ENCODE assay signal across 26 cellular contexts in the genomic region with DNA sequence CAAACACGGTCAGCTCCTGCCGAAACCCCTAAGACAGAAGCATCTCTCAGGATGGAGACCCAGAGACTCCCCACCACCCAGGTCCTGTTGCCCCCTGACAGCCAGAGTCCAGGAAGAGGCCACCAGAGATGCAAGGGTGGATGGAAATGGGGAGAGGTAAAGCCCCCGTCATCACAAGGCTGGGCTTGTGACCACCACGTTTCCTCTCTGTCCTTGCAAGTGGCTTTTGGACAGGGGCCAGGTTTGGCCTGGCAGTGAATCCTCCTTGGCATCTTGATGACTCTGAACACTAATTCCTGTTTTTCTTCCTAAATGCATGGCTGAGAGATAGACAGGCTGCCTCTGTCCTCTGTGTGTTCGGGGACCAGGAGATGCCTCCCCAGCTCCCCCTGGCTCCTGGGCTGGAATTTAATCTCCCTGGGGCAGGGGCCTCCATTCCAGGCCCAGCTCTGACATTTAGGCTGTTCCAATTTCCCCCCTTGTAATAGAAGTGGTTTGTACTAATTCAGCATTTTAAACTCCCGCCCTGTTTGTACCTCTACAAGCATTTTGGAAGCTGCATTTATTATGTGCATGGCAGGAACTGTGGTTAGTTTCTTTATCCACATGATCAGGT.
"Had no signal": no experiment of that assay in that cellular context is flagged by ENCODE, and none has a peak within 500 bp of the region (broad histone marks: within the 10 kb centered on the region; RNA-seq: fewer than 3 reads in every experiment).

No MANE protein-coding gene starts in this region.

- H3K4me3 ChIP-seq: colonic mucosa, gastrocnemius medialis, heart left ventricle, mucosa of descending colon, pancreas, smooth muscle cell, stomach, thoracic aorta, upper lobe of left lung had no signal

- H3K4me1 ChIP-seq: colonic mucosa, gastrocnemius medialis, heart left ventricle, pancreas, stomach, upper lobe of left lung had no signal

- ATAC-seq: activated CD8-positive, alpha-beta T cell treated with anti-CD3 and anti-CD28 coated beads for 36 hours; activated naive CD8-positive, alpha-beta T cell treated with anti-CD3 and anti-CD28 coated beads, Interleukin-2, amount 50 U/mL, for 24 hours; gastrocnemius medialis; heart left ventricle; left ventricle myocardium superior; mucosa of descending colon; pancreas; sciatic nerve had no signal

- H3K27me3 Mint-ChIP-seq: activated CD4-positive, alpha-beta T cell treated with anti-CD3 and anti-CD28 coated beads, Interleukin-2, amount 10 ng/mL, durations not matched to agents 24 days and 14 days; activated CD8-positive, alpha-beta T cell treated with anti-CD3 and anti-CD28 coated beads for 36 hours; activated naive CD8-positive, alpha-beta T cell treated with anti-CD3 and anti-CD28 coated beads, Interleukin-2, amount 50 U/mL, for 24 hours had no signal

- H3K4me2 ChIP-seq: smooth muscle cell had no signal

- H3K27me3 ChIP-seq: brain microvascular endothelial cell, colonic mucosa, heart left ventricle, pancreas, upper lobe of left lung had no signal

- H3K4me3 Mint-ChIP-seq: activated CD4-positive, alpha-beta T cell treated with anti-CD3 and anti-CD28 coated beads, Interleukin-2, amount 10 ng/mL, durations not matched to agents 24 days and 14 days; activated CD8-positive, alpha-beta T cell treated with anti-CD3 and anti-CD28 coated beads for 36 hours; activated naive CD4-positive, alpha-beta T cell treated with anti-CD3 and anti-CD28 coated beads for 36 hours; activated naive CD8-positive, alpha-beta T cell treated with anti-CD3 and anti-CD28 coated beads, Interleukin-2, amount 50 U/mL, for 24 hours; immature natural killer cell; naive B cell; T-helper 2 cell treated with Interferon-gamma antibody and Interleukin-4, amounts not matched to agents 5 μg/mL and 100 μg/mL, for 36 hours had no signal

- H3K36me3 Mint-ChIP-seq: immature natural killer cell, naive B cell had no signal

- DNase-seq: activated CD4-positive, alpha-beta T cell treated with anti-CD3 and anti-CD28 coated beads, Interleukin-2, amount 10 ng/mL, durations not matched to agents 24 days and 14 days; activated CD4-positive, CD25-positive, alpha-beta regulatory T cell; activated CD8-positive, alpha-beta T cell treated with anti-CD3 and anti-CD28 coated beads for 36 hours; activated naive CD4-positive, alpha-beta T cell treated with anti-CD3 and anti-CD28 coated beads for 36 hours; activated naive CD8-positive, alpha-beta T cell treated with anti-CD3 and anti-CD28 coated beads, Interleukin-2, amount 50 U/mL, for 24 hours; activated T-cell treated with anti-CD3 and anti-CD28 coated beads, Interleukin-2, amount 50 U/mL, for 1 hour; brain microvascular endothelial cell; central memory CD4-positive, alpha-beta T cell; colonic mucosa; gastrocnemius medialis; heart left ventricle; immature natural killer cell; kidney glomerular epithelial cell; left ventricle myocardium superior; mesenchymal stem cell; mucosa of descending colon; naive B cell; stimulated activated CD4-positive, alpha-beta T cell treated with anti-CD3 and anti-CD28 coated beads, Interleukin-4, amount 100 ng/mL, for 1 hour; stomach; upper lobe of left lung had no signal

- H3K36me3 ChIP-seq: brain microvascular endothelial cell, colonic mucosa, gastrocnemius medialis, heart left ventricle, pancreas, stomach, thoracic aorta, upper lobe of left lung had no signal

- H3K9me3 Mint-ChIP-seq: activated CD4-positive, alpha-beta T cell treated with anti-CD3 and anti-CD28 coated beads, Interleukin-2, amount 10 ng/mL, durations not matched to agents 24 days and 14 days; activated CD8-positive, alpha-beta T cell treated with anti-CD3 and anti-CD28 coated beads for 36 hours; activated naive CD4-positive, alpha-beta T cell treated with anti-CD3 and anti-CD28 coated beads for 36 hours; activated naive CD8-positive, alpha-beta T cell treated with anti-CD3 and anti-CD28 coated beads, Interleukin-2, amount 50 U/mL, for 24 hours; activated T-helper 2 cell treated with anti-CD3 and anti-CD28 coated beads, Interferon-gamma antibody, Interleukin-2, Interleukin-4, amounts not matched to agents 10 μg/mL and 5 μg/mL and 100 μg/mL, durations not matched to agents 14 hours and 24 hours and 36 hours; immature natural killer cell; T-helper 2 cell treated with Interferon-gamma antibody and Interleukin-4, amounts not matched to agents 5 μg/mL and 100 μg/mL, for 36 hours had no signal

- H3K27ac ChIP-seq: brain microvascular endothelial cell, colonic mucosa, gastrocnemius medialis, heart left ventricle, pancreas, stomach, thoracic aorta, upper lobe of left lung had no signal

- H3K4me1 Mint-ChIP-seq: activated CD4-positive, alpha-beta T cell treated with anti-CD3 and anti-CD28 coated beads, Interleukin-2, amount 10 ng/mL, durations not matched to agents 24 days and 14 days; activated naive CD8-positive, alpha-beta T cell treated with anti-CD3 and anti-CD28 coated beads, Interleukin-2, amount 50 U/mL, for 24 hours; immature natural killer cell; naive B cell had no signal

- H3K27ac Mint-ChIP-seq: activated CD4-positive, alpha-beta T cell treated with anti-CD3 and anti-CD28 coated beads, Interleukin-2, amount 10 ng/mL, durations not matched to agents 24 days and 14 days; activated CD8-positive, alpha-beta T cell treated with anti-CD3 and anti-CD28 coated beads for 36 hours; activated naive CD4-positive, alpha-beta T cell treated with anti-CD3 and anti-CD28 coated beads for 36 hours; activated naive CD8-positive, alpha-beta T cell treated with anti-CD3 and anti-CD28 coated beads, Interleukin-2, amount 50 U/mL, for 24 hours; activated T-helper 2 cell treated with anti-CD3 and anti-CD28 coated beads, Interferon-gamma antibody, Interleukin-2, Interleukin-4, amounts not matched to agents 10 μg/mL and 5 μg/mL and 100 μg/mL, durations not matched to agents 14 hours and 24 hours and 36 hours; immature natural killer cell; T-helper 2 cell treated with Interferon-gamma antibody and Interleukin-4, amounts not matched to agents 5 μg/mL and 100 μg/mL, for 36 hours had no signal

- H3K9me3 ChIP-seq: colonic mucosa, gastrocnemius medialis, mucosa of descending colon, pancreas, stomach, thoracic aorta, upper lobe of left lung had no signal
